In genomic region chr4:87500107-87500462, GRCh38 we compare ENCODE assay signal across 15 cellular contexts. TPM values are rescaled to one million over a fixed set of nuclear protein-coding genes. Genes with fewer than 3 reads are reported as not detected.
DNase-seq lines count a peak whose midpoint lies in the region; ATAC-seq and TF ChIP-seq lines count a peak whose summit lies in the region.
"Had no signal": no experiment of that assay in that cellular context is flagged by ENCODE, and none has a peak within 500 bp of the region (broad histone marks: within the 10 kb centered on the region; RNA-seq: fewer than 3 reads in every experiment).

No MANE protein-coding gene starts in this region.

- no peaks in the 10 kb centered on the region for H3K9me3 Mint-ChIP-seq in activated CD4-positive, alpha-beta T cell treated with anti-CD3 and anti-CD28 coated beads for 36 hours (ENCODE audit: low read depth)
- no peaks in the 10 kb centered on the region for H3K9me3 Mint-ChIP-seq in stimulated activated effector memory CD8-positive, alpha-beta T cell treated with anti-CD3 and anti-CD28 coated beads, Interleukin-12 subunit alpha, Interleukin-12 subunit beta, amount 100 ng/mL, for 72 hours
- peaks cover 0 to 1% (median 0%) of the 10 kb centered on the region in 7 donors for H3K9me3 Mint-ChIP-seq in CD14-positive monocyte

- H3K27ac Mint-ChIP-seq in activated CD4-positive, alpha-beta T cell treated with anti-CD3 and anti-CD28 coated beads for 36 hours = no peak overlapping the region
- peak overlapping the region; percentile 84 for H3K27ac Mint-ChIP-seq in stimulated activated effector memory CD8-positive, alpha-beta T cell treated with anti-CD3 and anti-CD28 coated beads, Interleukin-12 subunit alpha, Interleukin-12 subunit beta, amount 100 ng/mL, for 72 hours
- no peak overlapping the region for H3K27ac Mint-ChIP-seq in CD14-positive monocyte

- intact Hi-C loops in activated CD4-positive, alpha-beta T cell treated with anti-CD3 and anti-CD28 coated beads for 36 hours (cut with DNase I, micrococcal nuclease) = no loop called here
- intact Hi-C loops in CD14-positive monocyte (cut with micrococcal nuclease) = no loop called here

- DNase-seq in activated CD4-positive, alpha-beta T cell treated with anti-CD3 and anti-CD28 coated beads for 36 hours = no peak
- no peak for DNase-seq in activated CD4-positive, alpha-beta T cell treated with anti-CD3 and anti-CD28 coated beads for 1 hour
- peak in 1 of 2 donors; percentile 57 for DNase-seq in stimulated activated effector memory CD8-positive, alpha-beta T cell treated with anti-CD3 and anti-CD28 coated beads, Interleukin-12 subunit alpha, Interleukin-12 subunit beta, amount 100 ng/mL, for 72 hours (ENCODE audit: low spot score in 2 of 2)
- DNase-seq in NCI-H1092 (lab: John Stamatoyannopoulos, UW) = no peak
- no peak for DNase-seq in CD14-positive monocyte (ENCODE audit: low spot score)
- no peak for DNase-seq in amygdala (lab: John Stamatoyannopoulos, UW)
- DNase-seq: activated CD4-positive, alpha-beta T cell treated with anti-CD3 and anti-CD28 coated beads for 4 hours; GDM1; left cardiac atrium; NCI-H1105 treated with DMSO at 0.1 percent for 48 hours; Peyer's patch; psoas muscle had no signal

- H3K36me3 Mint-ChIP-seq in activated CD4-positive, alpha-beta T cell treated with anti-CD3 and anti-CD28 coated beads for 36 hours (ENCODE audit: low read depth) = no peaks in the 10 kb centered on the region
- no peaks in the 10 kb centered on the region for H3K36me3 Mint-ChIP-seq in stimulated activated effector memory CD8-positive, alpha-beta T cell treated with anti-CD3 and anti-CD28 coated beads, Interleukin-12 subunit alpha, Interleukin-12 subunit beta, amount 100 ng/mL, for 72 hours
- H3K36me3 Mint-ChIP-seq in CD14-positive monocyte = no peaks in the 10 kb centered on the region

- TF ChIP-seq CTCF in CD14-positive monocyte (IDR thresholded peaks at IDR 0.05) = no peak

- CTCF ChIA-PET in activated CD4-positive, alpha-beta T cell treated with anti-CD3 and anti-CD28 coated beads for 36 hours (lab: Charles Lee) = no interaction called here

- POLR2A ChIA-PET in activated CD4-positive, alpha-beta T cell treated with anti-CD3 and anti-CD28 coated beads for 36 hours (lab: Charles Lee) = no interaction called here

- ATAC-seq in activated CD4-positive, alpha-beta T cell treated with anti-CD3 and anti-CD28 coated beads for 36 hours = peak; percentile 61
- ATAC-seq in GM21723 (IDR thresholded peaks at IDR 0.05; ENCODE audit: unreplicated experiment) (peak; percentile 67), HG03280 (IDR thresholded peaks at IDR 0.05; ENCODE audit: unreplicated experiment) (peak; percentile 35)
- peak; percentile 75 for ATAC-seq in stimulated activated effector memory CD8-positive, alpha-beta T cell treated with anti-CD3 and anti-CD28 coated beads, Interleukin-12 subunit alpha, Interleukin-12 subunit beta, amount 100 ng/mL, for 72 hours
- ATAC-seq: left cardiac atrium, psoas muscle had no signal

- peaks cover 17% of the 10 kb centered on the region for H3K4me1 Mint-ChIP-seq in activated CD4-positive, alpha-beta T cell treated with anti-CD3 and anti-CD28 coated beads for 36 hours
- peaks cover 24% of the 10 kb centered on the region for H3K4me1 Mint-ChIP-seq in stimulated activated effector memory CD8-positive, alpha-beta T cell treated with anti-CD3 and anti-CD28 coated beads, Interleukin-12 subunit alpha, Interleukin-12 subunit beta, amount 100 ng/mL, for 72 hours
- peaks cover 3% of the 10 kb centered on the region for H3K4me1 Mint-ChIP-seq in CD14-positive monocyte

- H3K4me3 Mint-ChIP-seq in activated CD4-positive, alpha-beta T cell treated with anti-CD3 and anti-CD28 coated beads for 36 hours = no peak overlapping the region
- H3K4me3 Mint-ChIP-seq in stimulated activated effector memory CD8-positive, alpha-beta T cell treated with anti-CD3 and anti-CD28 coated beads, Interleukin-12 subunit alpha, Interleukin-12 subunit beta, amount 100 ng/mL, for 72 hours = peak overlapping the region; percentile 65
- H3K4me3 Mint-ChIP-seq in CD14-positive monocyte = no peak overlapping the region

- H3K27me3 Mint-ChIP-seq in activated CD4-positive, alpha-beta T cell treated with anti-CD3 and anti-CD28 coated beads for 36 hours = peaks cover 2% of the 10 kb centered on the region
- peaks cover 2 to 6% (median 4%) of the 10 kb centered on the region in 3 donors for H3K27me3 Mint-ChIP-seq in CD14-positive monocyte (ENCODE audit: low read depth in 3 of 3)

RNA-seq across cellular contexts. Expression of gene SPARCL1, which starts 29.1 kb away (rescaled TPM):
- total RNA-seq in activated CD4-positive, alpha-beta T cell treated with anti-CD3 and anti-CD28 coated beads for 36 hours = not detected
- not detected for polyA plus RNA-seq in CD14-positive monocyte
- total RNA-seq: A172 had no signal
